In the genomic region with DNA sequence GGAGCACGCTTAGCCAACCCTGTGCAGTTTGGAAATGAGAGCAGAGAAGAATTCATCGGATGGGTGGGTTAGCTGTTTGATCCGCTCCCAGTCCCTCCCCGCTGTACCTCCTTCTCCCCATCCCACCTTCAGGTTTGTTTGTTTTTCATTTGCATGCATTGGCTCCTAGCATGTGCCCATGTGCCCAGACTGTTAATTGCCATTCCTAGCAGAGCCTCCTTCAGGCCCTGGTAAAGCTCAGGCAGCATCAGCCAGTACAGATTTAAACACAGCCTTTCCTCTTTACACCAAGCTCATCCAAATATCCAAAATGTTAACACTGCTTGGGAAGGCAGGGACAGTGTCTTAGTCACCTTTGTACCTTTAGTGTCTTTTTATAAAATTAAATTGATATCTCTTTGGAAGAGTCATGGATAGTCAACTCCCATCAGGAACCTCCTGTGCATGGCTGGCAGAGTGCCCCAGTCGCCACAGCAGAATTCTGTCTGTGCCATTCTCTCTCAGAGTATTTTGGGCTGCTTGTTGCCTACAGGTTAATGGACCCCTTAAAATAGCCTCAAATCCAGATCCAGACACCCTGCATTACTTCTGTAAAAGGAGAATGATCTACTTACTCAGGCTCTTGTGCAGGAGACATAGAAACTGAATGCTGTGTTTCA, we compare ENCODE assay signal across 1 cellular context.
TF ChIP-seq lines count a peak whose summit lies in the region.

No MANE protein-coding gene starts in this region.

TF ChIP-seq in GM23338, 12 proteins besides CTCF, POLR2A, EP300 and RAD21 (continued from another document):
- TF ChIP-seq, protein P1, sequence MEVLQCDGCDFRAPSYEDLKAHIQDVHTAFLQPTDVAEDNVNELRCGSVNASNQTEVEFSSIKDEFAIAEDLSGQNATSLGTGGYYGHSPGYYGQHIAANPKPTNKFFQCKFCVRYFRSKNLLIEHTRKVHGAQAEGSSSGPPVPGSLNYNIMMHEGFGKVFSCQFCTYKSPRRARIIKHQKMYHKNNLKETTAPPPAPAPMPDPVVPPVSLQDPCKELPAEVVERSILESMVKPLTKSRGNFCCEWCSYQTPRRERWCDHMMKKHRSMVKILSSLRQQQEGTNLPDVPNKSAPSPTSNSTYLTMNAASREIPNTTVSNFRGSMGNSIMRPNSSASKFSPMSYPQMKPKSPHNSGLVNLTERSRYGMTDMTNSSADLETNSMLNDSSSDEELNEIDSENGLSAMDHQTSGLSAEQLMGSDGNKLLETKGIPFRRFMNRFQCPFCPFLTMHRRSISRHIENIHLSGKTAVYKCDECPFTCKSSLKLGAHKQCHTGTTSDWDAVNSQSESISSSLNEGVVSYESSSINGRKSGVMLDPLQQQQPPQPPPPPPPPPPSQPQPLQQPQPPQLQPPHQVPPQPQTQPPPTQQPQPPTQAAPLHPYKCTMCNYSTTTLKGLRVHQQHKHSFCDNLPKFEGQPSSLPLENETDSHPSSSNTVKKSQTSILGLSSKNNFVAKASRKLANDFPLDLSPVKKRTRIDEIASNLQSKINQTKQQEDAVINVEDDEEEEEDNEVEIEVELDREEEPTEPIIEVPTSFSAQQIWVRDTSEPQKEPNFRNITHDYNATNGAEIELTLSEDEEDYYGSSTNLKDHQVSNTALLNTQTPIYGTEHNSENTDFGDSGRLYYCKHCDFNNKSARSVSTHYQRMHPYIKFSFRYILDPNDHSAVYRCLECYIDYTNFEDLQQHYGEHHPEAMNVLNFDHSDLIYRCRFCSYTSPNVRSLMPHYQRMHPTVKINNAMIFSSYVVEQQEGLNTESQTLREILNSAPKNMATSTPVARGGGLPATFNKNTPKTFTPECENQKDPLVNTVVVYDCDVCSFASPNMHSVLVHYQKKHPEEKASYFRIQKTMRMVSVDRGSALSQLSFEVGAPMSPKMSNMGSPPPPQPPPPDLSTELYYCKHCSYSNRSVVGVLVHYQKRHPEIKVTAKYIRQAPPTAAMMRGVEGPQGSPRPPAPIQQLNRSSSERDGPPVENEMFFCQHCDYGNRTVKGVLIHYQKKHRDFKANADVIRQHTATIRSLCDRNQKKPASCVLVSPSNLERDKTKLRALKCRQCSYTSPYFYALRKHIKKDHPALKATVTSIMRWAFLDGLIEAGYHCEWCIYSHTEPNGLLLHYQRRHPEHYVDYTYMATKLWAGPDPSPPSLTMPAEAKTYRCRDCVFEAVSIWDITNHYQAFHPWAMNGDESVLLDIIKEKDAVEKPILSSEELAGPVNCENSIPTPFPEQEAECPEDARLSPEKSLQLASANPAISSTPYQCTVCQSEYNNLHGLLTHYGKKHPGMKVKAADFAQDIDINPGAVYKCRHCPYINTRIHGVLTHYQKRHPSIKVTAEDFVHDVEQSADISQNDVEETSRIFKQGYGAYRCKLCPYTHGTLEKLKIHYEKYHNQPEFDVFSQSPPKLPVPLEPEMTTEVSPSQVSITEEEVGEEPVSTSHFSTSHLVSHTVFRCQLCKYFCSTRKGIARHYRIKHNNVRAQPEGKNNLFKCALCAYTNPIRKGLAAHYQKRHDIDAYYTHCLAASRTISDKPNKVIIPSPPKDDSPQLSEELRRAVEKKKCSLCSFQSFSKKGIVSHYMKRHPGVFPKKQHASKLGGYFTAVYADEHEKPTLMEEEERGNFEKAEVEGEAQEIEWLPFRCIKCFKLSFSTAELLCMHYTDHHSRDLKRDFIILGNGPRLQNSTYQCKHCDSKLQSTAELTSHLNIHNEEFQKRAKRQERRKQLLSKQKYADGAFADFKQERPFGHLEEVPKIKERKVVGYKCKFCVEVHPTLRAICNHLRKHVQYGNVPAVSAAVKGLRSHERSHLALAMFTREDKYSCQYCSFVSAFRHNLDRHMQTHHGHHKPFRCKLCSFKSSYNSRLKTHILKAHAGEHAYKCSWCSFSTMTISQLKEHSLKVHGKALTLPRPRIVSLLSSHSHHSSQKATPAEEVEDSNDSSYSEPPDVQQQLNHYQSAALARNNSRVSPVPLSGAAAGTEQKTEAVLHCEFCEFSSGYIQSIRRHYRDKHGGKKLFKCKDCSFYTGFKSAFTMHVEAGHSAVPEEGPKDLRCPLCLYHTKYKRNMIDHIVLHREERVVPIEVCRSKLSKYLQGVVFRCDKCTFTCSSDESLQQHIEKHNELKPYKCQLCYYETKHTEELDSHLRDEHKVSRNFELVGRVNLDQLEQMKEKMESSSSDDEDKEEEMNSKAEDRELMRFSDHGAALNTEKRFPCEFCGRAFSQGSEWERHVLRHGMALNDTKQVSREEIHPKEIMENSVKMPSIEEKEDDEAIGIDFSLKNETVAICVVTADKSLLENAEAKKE (CRISPR knock-in tag; IDR thresholded peaks at IDR 0.05): no peak
- TF ChIP-seq POLR2AphosphoS5 (IDR thresholded peaks at IDR 0.05; ENCODE audit: low read depth): no peak
